ENCODE assay signal across 9 cellular contexts in genomic region chr18:2970762-2971659, GRCh38. TPM values are rescaled to one million over a fixed set of nuclear protein-coding genes. Genes with fewer than 3 reads are reported as not detected.
DNase-seq lines count a peak whose midpoint lies in the region; ATAC-seq, FAIRE-seq and TF ChIP-seq lines count a peak whose summit lies in the region.
"Had no signal": no experiment of that assay in that cellular context is flagged by ENCODE, and none has a peak within 500 bp of the region (broad histone marks: within the 10 kb centered on the region; RNA-seq: fewer than 3 reads in every experiment).

No MANE protein-coding gene starts in this region.

- DNase-seq in activated B cell treated with CpG ODN at 0.5 μM for 24 hours = no peak
- peak in 1 of 5 donors; percentile 45 for DNase-seq in heart left ventricle
- no peak for DNase-seq in stimulated activated naive CD8-positive, alpha-beta T cell treated with anti-CD3 and anti-CD28 coated beads, Interleukin-15, amount 100 ng/mL, for 72 hours
- no peak for DNase-seq in GM23248
- no peak for DNase-seq in urothelium cell line (ENCODE audit: low spot score)
- DNase-seq in NCI-H748 treated with DMSO at 0.1 percent for 48 hours (lab: John Stamatoyannopoulos, UW) = no peak
- DNase-seq in mesendoderm = no peak

- no peak overlapping the region for H3K56ac ChIP-seq in mesendoderm (ENCODE audit: low read length)

- H3K4me3 ChIP-seq in heart left ventricle = peak overlapping the region in 1 of 12 donors; percentile 34
- no peak overlapping the region for H3K4me3 ChIP-seq in GM23248
- no peak overlapping the region for H3K4me3 ChIP-seq in mesendoderm (ENCODE audit: low read length)

- H3K27ac Mint-ChIP-seq in activated B cell treated with CpG ODN at 0.5 μM for 24 hours = peak overlapping the region; percentile 94
- peak overlapping the region; percentile 92 to 97 for H3K27ac Mint-ChIP-seq in stimulated activated naive CD8-positive, alpha-beta T cell treated with anti-CD3 and anti-CD28 coated beads, Interleukin-15, amount 100 ng/mL, for 72 hours

- intact Hi-C loops in activated B cell treated with CpG ODN at 0.5 μM for 24 hours (cut with micrococcal nuclease) = loop anchor here (2.0 to 5.0 kb wide), 2 partner anchors 14 to 431 kb away; no protein-coding TSS in a partner anchor
- intact Hi-C loops in heart left ventricle (cut with DNase I) = no loop called here

- H3K4ac ChIP-seq in mesendoderm (ENCODE audit: low read depth, low read length) = no peak overlapping the region

- no peak overlapping the region for H3K9ac ChIP-seq in GM23248
- no peak overlapping the region for H3K9ac ChIP-seq in mesendoderm (ENCODE audit: low read length)

- peak overlapping the region; percentile 79 for H3K4me3 Mint-ChIP-seq in activated B cell treated with CpG ODN at 0.5 μM for 24 hours
- peak overlapping the region; percentile 84 for H3K4me3 Mint-ChIP-seq in stimulated activated naive CD8-positive, alpha-beta T cell treated with anti-CD3 and anti-CD28 coated beads, Interleukin-15, amount 100 ng/mL, for 72 hours

- no peak overlapping the region for H2AFZ ChIP-seq in GM23248

- no peak overlapping the region for H2BK5ac ChIP-seq in mesendoderm (ENCODE audit: low read length)

- H3K4me2 ChIP-seq in GM23248 (ENCODE audit: unreplicated experiment) = no peak overlapping the region
- H3K4me2 ChIP-seq in mesendoderm (ENCODE audit: low read length) = no peak overlapping the region

- ATAC-seq in HG02759 (IDR thresholded peaks at IDR 0.05; ENCODE audit: unreplicated experiment) (peak; percentile 26), activated B cell treated with CpG ODN at 0.5 μM for 24 hours (ENCODE audit: low read depth) (peak; percentile 62), heart left ventricle (peak; percentile 24 to 72 (median 65))
- ATAC-seq in stimulated activated naive CD8-positive, alpha-beta T cell treated with anti-CD3 and anti-CD28 coated beads, Interleukin-15, amount 100 ng/mL, for 72 hours = peak; percentile 65

- H3K27me3 ChIP-seq in heart left ventricle (no peaks in the 10 kb centered on the region), GM23248 (replicated peaks; ENCODE audit: insufficient read depth) (no peaks in the 10 kb centered on the region), mesendoderm (ENCODE audit: insufficient read depth, low read length, poor library complexity) (no peaks in the 10 kb centered on the region)

- H3K79me1 ChIP-seq in mesendoderm (ENCODE audit: low read length) = peaks cover 1% of the 10 kb centered on the region

- H3F3A ChIP-seq in GM23248 (ENCODE audit: insufficient read depth) = no peaks in the 10 kb centered on the region

- peaks cover 83% of the 10 kb centered on the region for H3K4me1 Mint-ChIP-seq in activated B cell treated with CpG ODN at 0.5 μM for 24 hours
- H3K4me1 Mint-ChIP-seq in stimulated activated naive CD8-positive, alpha-beta T cell treated with anti-CD3 and anti-CD28 coated beads, Interleukin-15, amount 100 ng/mL, for 72 hours = peaks cover 93% of the 10 kb centered on the region

- no peak overlapping the region for H3K23ac ChIP-seq in mesendoderm (ENCODE audit: low read length)

- 64 to 72% (median 66%) methylated on average over 11 of the region's 11 CpGs for WGBS in heart left ventricle, 4 donors
- WGBS in GM23248 (ENCODE audit: low coverage in 1 of 2, low lambda C conversion rate in 2 of 2, missing lambda C conversion rate in 2 of 2), 2 experiments = 89 to 92% methylated on average over 11 of the region's 11 CpGs
- WGBS in mesendoderm (ENCODE audit: extremely low coverage, insufficient coverage, low lambda C conversion rate) = no CpG with 5 or more reads among the region's 11 CpGs

- H3K27ac ChIP-seq in heart left ventricle (peak overlapping the region in 5 of 12 donors; percentile 2 to 88 (median 40)), GM23248 (no peak overlapping the region), mesendoderm (ENCODE audit: low read depth, low read length) (no peak overlapping the region)

- TF ChIP-seq CTCF in activated B cell treated with CpG ODN at 0.5 μM for 24 hours (IDR thresholded peaks at IDR 0.05) (no peak), heart left ventricle (IDR thresholded peaks at IDR 0.05) (no peak)

- H2AK5ac ChIP-seq in mesendoderm (ENCODE audit: low read length) = no peak overlapping the region

- H4K5ac ChIP-seq in mesendoderm (ENCODE audit: low read length) = no peak overlapping the region

- no peak overlapping the region for H4K8ac ChIP-seq in mesendoderm (ENCODE audit: low read depth, low read length)

- peaks cover 6% of the 10 kb centered on the region; the same call in 1 of the 2 replicates for H4K20me1 ChIP-seq in GM23248 (ENCODE audit: insufficient read depth)

- no peak overlapping the region for H2BK120ac ChIP-seq in mesendoderm (ENCODE audit: low read depth, low read length)

- CTCF ChIA-PET in activated B cell treated with CpG ODN at 0.5 μM for 24 hours (lab: Charles Lee) = interaction anchor here (0.7 to 3.4 kb wide), 6 partner anchors 10 to 695 kb away, joined by 3 to 17 read pairs (median 4); no protein-coding TSS in a partner anchor

- TF ChIP-seq POLR2A in heart left ventricle (IDR thresholded peaks at IDR 0.05) = no peak

- H3K4me1 ChIP-seq in heart left ventricle = peaks cover 2 to 92% (median 26%) of the 10 kb centered on the region in 12 donors
- H3K4me1 ChIP-seq in GM23248 (ENCODE audit: insufficient read depth) = peaks cover 7% of the 10 kb centered on the region; the same call in 1 of the 2 replicates
- H3K4me1 ChIP-seq in mesendoderm (ENCODE audit: control insufficient read depth, low read depth, low read length) = no peaks in the 10 kb centered on the region

- peaks cover 100% of the 10 kb centered on the region for H3K79me2 ChIP-seq in GM23248 (ENCODE audit: insufficient read depth)
- H3K79me2 ChIP-seq in mesendoderm (ENCODE audit: control insufficient read depth, insufficient read depth, low read length) = peaks cover 2% of the 10 kb centered on the region

- H2BK15ac ChIP-seq in mesendoderm (replicated peaks; ENCODE audit: low read depth) = no peak overlapping the region

- H3K9me3 ChIP-seq in heart left ventricle = no peaks in the 10 kb centered on the region
- H3K9me3 ChIP-seq in GM23248 (ENCODE audit: low read depth) = no peaks in the 10 kb centered on the region

- peaks cover 4% of the 10 kb centered on the region for H3K36me3 Mint-ChIP-seq in activated B cell treated with CpG ODN at 0.5 μM for 24 hours (ENCODE audit: low read depth)

- no peaks in the 10 kb centered on the region for H3K27me3 Mint-ChIP-seq in activated B cell treated with CpG ODN at 0.5 μM for 24 hours
- no peaks in the 10 kb centered on the region for H3K27me3 Mint-ChIP-seq in stimulated activated naive CD8-positive, alpha-beta T cell treated with anti-CD3 and anti-CD28 coated beads, Interleukin-15, amount 100 ng/mL, for 72 hours

- in situ Hi-C loops in GM23248 (cut with MboI) = no loop called here

- no peak overlapping the region for H3K18ac ChIP-seq in mesendoderm (ENCODE audit: low read length)

- H3K36me3 ChIP-seq in heart left ventricle = no peaks in the 10 kb centered on the region
- no peaks in the 10 kb centered on the region for H3K36me3 ChIP-seq in GM23248 (ENCODE audit: low read depth)
- H3K36me3 ChIP-seq in mesendoderm (ENCODE audit: control insufficient read depth, insufficient read depth, low read length) = no peaks in the 10 kb centered on the region

- H3K9me2 ChIP-seq in GM23248 (ENCODE audit: insufficient read depth) = no peaks in the 10 kb centered on the region

- no peak for FAIRE-seq in urothelium cell line (lab: Jason Lieb, UNC)
- FAIRE-seq: astrocyte had no signal

- no peaks in the 10 kb centered on the region for H3K9me3 Mint-ChIP-seq in activated B cell treated with CpG ODN at 0.5 μM for 24 hours
- H3K9me3 Mint-ChIP-seq in stimulated activated naive CD8-positive, alpha-beta T cell treated with anti-CD3 and anti-CD28 coated beads, Interleukin-15, amount 100 ng/mL, for 72 hours = no peaks in the 10 kb centered on the region

- POLR2A ChIA-PET in activated B cell treated with CpG ODN at 0.5 μM for 24 hours (lab: Charles Lee) = interaction anchor here (1.1 to 14.6 kb wide), 9 partner anchors 9 to 291 kb away, joined by 3 to 294 read pairs (median 12); partner anchors contain the start of genes EMILIN2, MYL12A and MYL12B

RNA-seq across cellular contexts. Expression of gene LPIN2, which starts 41.9 kb away (rescaled TPM):
- 21.8 and 24.4 TPM in 2 replicates for total RNA-seq in activated B cell treated with CpG ODN at 0.5 μM for 24 hours
- total RNA-seq in heart left ventricle = 10 to 100 TPM in 6 of 9 donors, 1 to 10 TPM in 3; 6.1 to 21.6 (median 10.9) TPM
- polyA plus RNA-seq in heart left ventricle = 10 to 100 TPM in 1 of 2 donors, 1 to 10 TPM in 1; 1.9 to 12.8 TPM
- 29.2 and 33.9 TPM in 2 replicates for total RNA-seq in GM23248 (2014; rRNA removed; shearing (Covaris generic))
- 19.5 and 19.8 TPM in 2 replicates for polyA plus RNA-seq in GM23248 (2016; fragmentation: Nextera tagmentation; extraction: Ambion mirVana)
- 7.8 TPM for polyA plus RNA-seq in mesendoderm (2013, experiment 1 of 2)
- 8.8 TPM for polyA plus RNA-seq in mesendoderm (2013, experiment 2 of 2)
